8 cellular contexts compared by ENCODE assay signal in the genomic region with DNA sequence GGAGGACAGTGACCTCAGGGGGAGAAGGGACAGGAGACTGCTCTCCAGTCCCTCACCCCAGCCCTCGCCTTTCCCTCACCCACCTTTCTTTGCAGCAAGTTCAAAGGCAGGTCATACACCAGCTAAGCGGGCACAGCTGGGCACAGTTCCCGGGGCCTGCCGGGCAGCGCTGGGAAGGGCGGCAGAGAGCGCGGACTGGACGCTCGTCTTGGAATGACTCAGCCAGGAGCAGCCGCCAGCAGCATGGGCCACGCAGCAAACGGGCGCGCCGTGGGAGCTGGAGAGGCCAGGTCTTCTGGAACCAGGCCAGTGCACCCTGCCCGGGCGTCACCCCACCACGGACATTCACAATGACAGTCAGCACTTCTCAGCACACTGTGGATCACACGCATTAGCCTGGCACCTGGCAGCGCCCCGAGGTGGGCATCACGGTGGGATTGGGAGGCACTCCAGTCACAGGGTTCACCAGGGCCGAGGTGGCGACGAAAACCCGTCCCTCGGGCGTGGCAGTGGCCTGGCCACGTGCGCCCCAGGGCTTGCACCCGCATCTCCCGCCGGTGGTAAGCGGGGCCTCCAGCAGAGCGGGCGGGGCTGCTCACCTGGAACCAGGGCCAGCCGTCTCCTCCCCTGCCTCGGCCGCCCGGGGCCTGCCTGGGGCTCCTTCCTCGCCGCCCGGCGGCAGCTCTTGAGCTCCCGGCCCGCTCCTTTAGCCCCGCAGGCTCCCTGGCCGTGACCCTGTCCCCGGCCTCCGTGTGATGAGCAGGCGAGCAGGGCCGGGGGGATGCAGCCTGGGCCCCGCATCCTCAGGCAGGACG. TPM values are rescaled to one million over a fixed set of nuclear protein-coding genes. Genes with fewer than 3 reads are reported as not detected.
DNase-seq lines count a peak whose midpoint lies in the region; ATAC-seq lines count a peak whose summit lies in the region.

No MANE protein-coding gene starts in this region.

- peak overlapping the region in 8 of 10 donors; percentile 24 to 75 (median 40) for H3K4me3 Mint-ChIP-seq in naive thymus-derived CD8-positive, alpha-beta T cell

- H3K36me3 Mint-ChIP-seq in naive thymus-derived CD8-positive, alpha-beta T cell, result no peaks in the 10 kb centered on the region

- peaks cover 0 to 2% (median 0%) of the 10 kb centered on the region in 9 donors for H3K9me3 Mint-ChIP-seq in naive thymus-derived CD8-positive, alpha-beta T cell

- peaks cover 8 to 25% (median 11%) of the 10 kb centered on the region in 4 donors for H3K4me1 Mint-ChIP-seq in naive thymus-derived CD8-positive, alpha-beta T cell

- peaks cover 14 to 50% (median 38%) of the 10 kb centered on the region in 5 donors for H3K27me3 Mint-ChIP-seq in naive thymus-derived CD8-positive, alpha-beta T cell

- H3K27ac Mint-ChIP-seq in naive thymus-derived CD8-positive, alpha-beta T cell, result no peak overlapping the region

- peak; percentile 21 for DNase-seq in activated CD4-positive, alpha-beta T cell treated with anti-CD3 and anti-CD28 coated beads for 48 hours
- DNase-seq in activated CD4-positive, alpha-beta T cell treated with anti-CD3 and anti-CD28 coated beads for 4 hours, result no peak
- DNase-seq in SW480 (ENCODE audit: low spot score), result peak; percentile 48
- DNase-seq in fibroblast of peridontal ligament (ENCODE audit: extremely low read depth), result peak; percentile 47
- peak in 2 of 10 donors; percentile 8 to 13 for DNase-seq in naive thymus-derived CD8-positive, alpha-beta T cell
- no peak for DNase-seq in OCI-M2 (lab: John Stamatoyannopoulos, UW; ENCODE audit: unreplicated experiment)
- no peak for DNase-seq in effector CD8-positive, alpha-beta T cell (lab: John Stamatoyannopoulos, UW)

- POLR2A ChIA-PET in naive thymus-derived CD8-positive, alpha-beta T cell (lab: Charles Lee), result interaction anchor here (0.6 kb wide), 1 partner anchor 145 kb away, joined by 3 read pairs; no protein-coding TSS in a partner anchor

- peak; percentile 22 for ATAC-seq in HG02884 (IDR thresholded peaks at IDR 0.05; ENCODE audit: unreplicated experiment)
- ATAC-seq in naive thymus-derived CD8-positive, alpha-beta T cell, result peak in 1 of 2 donors; percentile 5

RNA-seq across cellular contexts. Expression of a gene that starts 29.0 kb away (rescaled TPM):
- total RNA-seq in naive thymus-derived CD8-positive, alpha-beta T cell, result 1 to 10 TPM; 8.2 to 8.5 TPM
- under 1 TPM in 2 of 3 donors, not detected in 1; 0.04 to 0.35 TPM for polyA plus RNA-seq in naive thymus-derived CD8-positive, alpha-beta T cell

RNA-seq across cellular contexts. Expression of a gene that starts 50.8 kb away (rescaled TPM):
- under 1 TPM in 1 of 2 experiments, not detected in 1; 0.88 TPM for total RNA-seq in naive thymus-derived CD8-positive, alpha-beta T cell
- not detected for polyA plus RNA-seq in naive thymus-derived CD8-positive, alpha-beta T cell

Comparison
In these comparisons a context has a peak if more than half of its experiments do, and no peak if none do; other contexts are left out.
1. DNase-seq: peak in activated CD4-positive, alpha-beta T cell treated with anti-CD3 and anti-CD28 coated beads for 48 hours (single experiment), SW480 (single experiment) and fibroblast of peridontal ligament (single experiment); none in activated CD4-positive, alpha-beta T cell treated with anti-CD3 and anti-CD28 coated beads for 4 hours (0 of 2), OCI-M2 (single experiment) and effector CD8-positive, alpha-beta T cell (single experiment).